33 cellular contexts compared by ENCODE assay signal in the genomic region with DNA sequence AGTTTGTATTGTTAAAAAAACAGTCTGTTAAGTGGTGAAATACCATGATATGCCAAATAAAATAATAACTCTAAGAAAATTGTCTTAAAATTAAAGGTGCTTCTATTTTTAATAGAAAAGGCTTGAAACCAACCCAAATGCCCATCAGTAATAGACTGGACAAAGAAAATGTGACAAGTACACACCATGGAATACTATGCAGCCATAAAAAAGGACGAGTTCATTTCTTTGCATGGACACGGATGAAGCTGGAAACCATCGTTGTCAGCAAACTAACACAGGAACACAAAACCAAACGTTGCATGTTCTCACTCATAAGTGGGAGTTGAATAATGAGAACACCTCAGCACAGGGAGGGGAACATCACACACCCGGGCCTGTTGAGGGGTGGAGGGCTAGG. TPM values are rescaled to one million over a fixed set of nuclear protein-coding genes. Genes with fewer than 3 reads are reported as not detected.
DNase-seq lines count a peak whose midpoint lies in the region; ATAC-seq, FAIRE-seq and TF ChIP-seq lines count a peak whose summit lies in the region.
"Had no signal": no experiment of that assay in that cellular context is flagged by ENCODE, and none has a peak within 500 bp of the region (broad histone marks: within the 10 kb centered on the region; RNA-seq: fewer than 3 reads in every experiment).

No MANE protein-coding gene starts in this region.

- H3K27me3 ChIP-seq in K562 (ENCODE audit: control insufficient read depth in 2 of 2, insufficient read depth in 2 of 2, low read length in 2 of 2) (no peaks in the 10 kb centered on the region), heart right ventricle (peaks cover 0 to 33% (median 8%) of the 10 kb centered on the region in 7 donors), A673 (replicated peaks; ENCODE audit: insufficient read depth, low read depth, low read length, poor library complexity) (peaks cover 1% of the 10 kb centered on the region)
- H3K27me3 ChIP-seq: BE2C; BLaER1; BLaER1 treated with 17β-estradiol and CSF1 and Interleukin-3, amounts not matched to agents 10 nM and 100 nM had no signal

- BruUV-seq in K562 (replicated peaks; lab: Mats Ljungman, UMichigan): no TSS peak
- no TSS peak for BruUV-seq in A673 (replicated peaks; lab: Mats Ljungman, UMichigan)

- no peaks in the 10 kb centered on the region for H3K79me2 ChIP-seq in K562 (ENCODE audit: control insufficient read depth, insufficient read depth, low read length)

- TF ChIP-seq EP300 in K562 (IDR thresholded peaks at IDR 0.05; ENCODE audit: low read length): no peak

- H3K9me3 ChIP-seq in HEK293 (ENCODE audit: control insufficient read depth, insufficient read depth, low read depth, low read length): no peaks in the 10 kb centered on the region
- H3K9me3 ChIP-seq in K562 (replicated peaks; ENCODE audit: control insufficient read depth, insufficient read depth, low read depth, low read length): no peaks in the 10 kb centered on the region
- H3K9me3 ChIP-seq in heart right ventricle: peaks cover 0 to 5% (median 0%) of the 10 kb centered on the region in 11 donors
- H3K9me3 ChIP-seq in A673 (ENCODE audit: low read depth, low read length, poor library complexity, severe bottlenecking): no peaks in the 10 kb centered on the region
- H3K9me3 ChIP-seq: A549, BE2C, BLaER1, Caco-2 had no signal

- POLR2A ChIA-PET in HEK293 (lab: Yijun Ruan, JAX) (no interaction called here), K562 (lab: Yijun Ruan, JAX) (no interaction called here), A673 (lab: Charles Lee; ENCODE audit: low non-redundant PET) (no interaction called here)

- intact Hi-C loops in K562 (cut with micrococcal nuclease): no loop called here
- intact Hi-C loops in heart right ventricle (cut with DNase I): loop anchor here in 1 of 10 donors (10.0 kb wide), 1 partner anchor 729 kb away; no protein-coding TSS in a partner anchor
- intact Hi-C loops in A673 (cut with micrococcal nuclease; ENCODE audit: unreplicated experiment): no loop called here

- no peak overlapping the region for H3K27ac ChIP-seq in HEK293 (ENCODE audit: extremely low read depth, low read depth, low read length)
- H3K27ac ChIP-seq in K562 (ENCODE audit: extremely low read depth, low read depth, low read length): no peak overlapping the region
- no peak overlapping the region for H3K27ac ChIP-seq in heart right ventricle
- H3K27ac ChIP-seq in A673 (ENCODE audit: low read depth, low read length, poor library complexity, severe bottlenecking): no peak overlapping the region
- H3K27ac ChIP-seq: 22Rv1; A549; BLaER1; BLaER1 treated with 17β-estradiol and CSF1 and Interleukin-3, amounts not matched to agents 10 nM and 100 nM; C4-2B had no signal

- H3K4me3 ChIP-seq in HEK293 (ENCODE audit: low read depth, low read length): no peak overlapping the region
- no peak overlapping the region for H3K4me3 ChIP-seq in K562
- H3K4me3 ChIP-seq in heart right ventricle: no peak overlapping the region
- no peak overlapping the region for H3K4me3 ChIP-seq in A673 (ENCODE audit: low read depth, low read length, poor library complexity, severe bottlenecking)
- H3K4me3 ChIP-seq: A549; BLaER1; BLaER1 treated with 17β-estradiol and CSF1 and Interleukin-3, amounts not matched to agents 10 nM and 100 nM had no signal

- no peak overlapping the region for H3K4me2 ChIP-seq in K562 (ENCODE audit: insufficient read depth, low read length)
- H3K4me2 ChIP-seq: A549; BLaER1; BLaER1 treated with 17β-estradiol and CSF1 and Interleukin-3, amounts not matched to agents 10 nM and 100 nM had no signal

- no peak for TF ChIP-seq POLR2A in K562 (conservative IDR thresholded peaks at IDR 0.05)

- no peak overlapping the region for H2AFZ ChIP-seq in K562 (ENCODE audit: low read depth, low read length)

- no peak overlapping the region for H3K9ac ChIP-seq in K562 (ENCODE audit: insufficient read depth in 1 of 2, low read depth in 2 of 2, low read length in 2 of 2)
- H3K9ac ChIP-seq: BLaER1; BLaER1 treated with 17β-estradiol and CSF1 and Interleukin-3, amounts not matched to agents 10 nM and 100 nM had no signal

- no peak for TF ChIP-seq CTCF in HEK293 (tag by site-specific recombination; IDR thresholded peaks at IDR 0.05)
- TF ChIP-seq CTCF in K562 (IDR thresholded peaks at IDR 0.05 in 2 of 3, conservative IDR thresholded peaks at IDR 0.05 in 1 of 3; ENCODE audit: insufficient read depth in 2 of 3, low read depth in 1 of 3, low read length in 3 of 3): no peak
- no peak for TF ChIP-seq CTCF in heart right ventricle (IDR thresholded peaks at IDR 0.05)
- no peak for TF ChIP-seq CTCF in A673 (conservative IDR thresholded peaks at IDR 0.05; ENCODE audit: low read depth, low read length)

- CTCF ChIA-PET in HEK293 (lab: Yijun Ruan, JAX): no interaction called here
- CTCF ChIA-PET in K562 (lab: Yijun Ruan, JAX; ENCODE audit: low intra/inter-chr PET ratio): no interaction called here
- CTCF ChIA-PET in A673 (lab: Charles Lee): no interaction called here

- WGBS in K562 (ENCODE audit: insufficient coverage, low coverage, missing lambda C conversion rate): 4% methylated on average over 5 of the region's 5 CpGs
- 82 to 83% methylated on average over 5 of the region's 5 CpGs for WGBS in heart right ventricle, 2 donors

- H3K36me3 ChIP-seq in HEK293 (ENCODE audit: control insufficient read depth in 2 of 2, insufficient read depth in 1 of 2, low read length in 2 of 2) (no peaks in the 10 kb centered on the region), K562 (ENCODE audit: control insufficient read depth, insufficient read depth, low read length) (no peaks in the 10 kb centered on the region), heart right ventricle (no peaks in the 10 kb centered on the region), A673 (ENCODE audit: insufficient read depth, low read length, poor library complexity, severe bottlenecking) (no peaks in the 10 kb centered on the region)
- H3K36me3 ChIP-seq: BE2C; BLaER1; BLaER1 treated with 17β-estradiol and CSF1 and Interleukin-3, amounts not matched to agents 10 nM and 100 nM had no signal

- no peak for DNase-seq in K562 (ENCODE audit: extremely low read depth in 1 of 4, low spot score in 3 of 4)
- DNase-seq in heart right ventricle: no peak
- DNase-seq in A673 (ENCODE audit: low spot score): no peak
- DNase-seq: 8988T; ACHN; AML-193; BE2C; C1 segment of cervical spinal cord; Caco-2; Calu3; CD4-positive, alpha-beta memory T cell; CD4-positive, alpha-beta T cell; CD4-positive, CD25-positive, alpha-beta regulatory T cell; CD8-positive, alpha-beta memory T cell; CD8-positive, alpha-beta T cell; COR-L47; DMS 273 treated with DMSO at 0.1 percent for 48 hours; DMS153; DMS53; DMS79; DMS79 treated with DMSO at 0.1 percent for 48 hours; DND-41; EL had no signal

- no peak for FAIRE-seq in K562 (lab: Jason Lieb, UNC)
- FAIRE-seq: A549, D721Med had no signal

- ATAC-seq in K562 (no peak), heart right ventricle (no peak)
- ATAC-seq: A549; CD8-positive, alpha-beta T cell had no signal

- no peaks in the 10 kb centered on the region for H4K20me1 ChIP-seq in K562 (replicated peaks; ENCODE audit: control insufficient read depth, insufficient read depth, low read length)
- H4K20me1 ChIP-seq: BLaER1; BLaER1 treated with 17β-estradiol and CSF1 and Interleukin-3, amounts not matched to agents 10 nM and 100 nM had no signal

- H3K4me1 ChIP-seq in HEK293 (ENCODE audit: control insufficient read depth, insufficient read depth, low read length) (no peaks in the 10 kb centered on the region), K562 (replicated peaks in 1 of 2; ENCODE audit: control insufficient read depth in 2 of 2, insufficient read depth in 2 of 2, low read length in 2 of 2) (no peaks in the 10 kb centered on the region), heart right ventricle (no peaks in the 10 kb centered on the region), A673 (ENCODE audit: insufficient read depth, low read length, poor library complexity, severe bottlenecking) (no peaks in the 10 kb centered on the region)
- H3K4me1 ChIP-seq: A549, BE2C, BLaER1, Caco-2 had no signal

- TF ChIP-seq RAD21 in K562 (CRISPR knock-in tag; conservative IDR thresholded peaks at IDR 0.05 in 1 of 2, IDR thresholded peaks at IDR 0.05 in 1 of 2): no peak

- H3K9me1 ChIP-seq in K562 (ENCODE audit: control insufficient read depth, insufficient read depth, low read length): no peaks in the 10 kb centered on the region

- in situ Hi-C loops in K562 (cut with MboI): no loop called here

TF ChIP-seq in HEK293, 187 proteins besides CTCF, POLR2A, EP300 and RAD21:
- peak; percentile 23; the same call in 1 of the 2 replicates for TF ChIP-seq ZNF146 (tag by site-specific recombination; IDR thresholded peaks at IDR 0.05)
- TF ChIP-seq MZF1 (tag by site-specific recombination; IDR thresholded peaks at IDR 0.05; ENCODE audit: borderline replicate concordance): no peak

TF ChIP-seq in K562, 482 proteins besides CTCF, POLR2A, EP300 and RAD21:
- TF ChIP-seq RBM25 (IDR thresholded peaks at IDR 0.05; ENCODE audit: low read depth, low read length, severe bottlenecking): peak; percentile 4
- TF ChIP-seq ZNF146 (CRISPR knock-in tag; IDR thresholded peaks at IDR 0.05; ENCODE audit: unreplicated experiment): peak; percentile 93
- no peak for TF ChIP-seq RNF2 (IDR thresholded peaks at IDR 0.05)

RNA-seq across cellular contexts. Expression of gene CNTNAP2, which starts 7.1 kb away (rescaled TPM):
- total RNA-seq in K562 (2011; cell fraction: chromatin; rRNA removed; ENCODE audit: low replicate concordance): 0.23 and 0.49 TPM in 2 replicates
- 0.17 and 0.26 TPM in 2 replicates for total RNA-seq in K562 (2011; cell fraction: nucleolus; rRNA removed)
- total RNA-seq in K562 (2011; cell fraction: nucleoplasm; rRNA removed): 0.29 and 0.46 TPM in 2 replicates
- total RNA-seq in K562 (2014; rRNA removed) (0.09 and 0.37 TPM in 2 replicates), K562 (2014; rRNA removed; fragmentation: Illumina TruSeq; extraction: Trizol) (0.07 TPM in 1 of 2 replicates, not detected in the other), K562 (2015; rRNA removed; fragmentation: Illumina TruSeq; extraction: Trizol) (0.18 and 0.53 TPM in 2 replicates), K562 (2021) (0.11 and 0.62 TPM in 2 replicates), heart right ventricle (under 1 TPM; 0.08 to 0.77 (median 0.35) TPM), A673 (2021) (47.8 and 60.0 TPM in 2 replicates)
- polyA plus RNA-seq in K562 (2011; rRNA removed) (not detected in 2 replicates), K562 (2014; fragmentation: Illumina TruSeq; extraction: Trizol) (0.10 TPM in 1 of 2 replicates, not detected in the other), K562 (2014; fragmentation: Nextera tagmentation; extraction: Ambion mirVana) (not detected), K562 (2014; rRNA removed) (0.04 TPM in 1 of 2 replicates, not detected in the other), heart right ventricle (under 1 TPM; 0.07 to 0.09 TPM)
- polyA plus RNA-seq in K562 (2011; cell fraction: cytosol; rRNA removed): 0.01 TPM in 1 of 2 replicates, not detected in the other
- 0.62 and 0.64 TPM in 2 replicates for polyA plus RNA-seq in K562 (2011; cell fraction: nucleus; rRNA removed)
- polyA plus RNA-seq in K562 (2012): 0.08 and 0.14 TPM in 2 replicates
- 0.03 and 0.04 TPM in 2 replicates for polyA minus RNA-seq in K562 (2011; rRNA and poly(A)+ RNA removed)
- not detected in 2 replicates for polyA minus RNA-seq in K562 (2011; cell fraction: cytosol; rRNA and poly(A)+ RNA removed)
- 0.22 and 0.54 TPM in 2 replicates for polyA minus RNA-seq in K562 (2011; cell fraction: nucleus; rRNA and poly(A)+ RNA removed)
- total RNA-seq: CD4-positive, alpha-beta T cell; CD4-positive, CD25-positive, alpha-beta regulatory T cell; CD8-positive, alpha-beta memory T cell had no signal
- polyA plus RNA-seq: AG04450; BJ; CD14-positive monocyte; CD8-positive, alpha-beta memory T cell had no signal

Comparison
In these comparisons a context has a peak if more than half of its experiments do, and no peak if none do; other contexts are left out.
1. RNA of gene CNTNAP2, which starts 7.1 kb away (total RNA-seq): 47.8 to 60.0 TPM in A673; 0.08 to 0.77 TPM in heart right ventricle and 0.07 to 0.62 TPM in K562; every median in the first group is over 10 times any median in the second.
2. Of the 44 proteins assayed by ChIP-seq in both K562 and HEK293: peak only in K562: none; only in HEK293: none; in both: ZNF146; in neither: 43.